24 cellular contexts compared by ENCODE assay signal in genomic region chr17:29504711-29505110, GRCh38.
"Had no signal": no experiment of that assay in that cellular context is flagged by ENCODE, and none has a peak within 500 bp of the region (broad histone marks: within the 10 kb centered on the region; RNA-seq: fewer than 3 reads in every experiment).

No MANE protein-coding gene starts in this region.

- ATAC-seq: activated CD8-positive, alpha-beta memory T cell treated with anti-CD3 and anti-CD28 coated beads, Interleukin-2, amount 10 ng/mL, durations not matched to agents 7 days and 5 days; activated T-helper 17 cell treated with anti-CD3 and anti-CD28 coated beads, Interleukin-2, amount 50 U/mL, for 72 hours; body of pancreas; gastroesophageal sphincter; heart left ventricle; left ventricle myocardium superior had no signal

- H3K9me3 ChIP-seq: body of pancreas, esophagus muscularis mucosa, gastroesophageal sphincter, heart left ventricle, prostate gland, right atrium auricular region, suprapubic skin, transverse colon, uterus had no signal

- H3K27ac Mint-ChIP-seq: activated CD4-positive, alpha-beta memory T cell treated with anti-CD3 and anti-CD28 coated beads, Interleukin-2, amount 10 ng/mL, durations not matched to agents 7 days and 5 days; activated CD8-positive, alpha-beta memory T cell treated with anti-CD3 and anti-CD28 coated beads, Interleukin-2, amount 10 ng/mL, durations not matched to agents 7 days and 5 days; activated naive CD8-positive, alpha-beta T cell treated with anti-CD3 and anti-CD28 coated beads for 36 hours; activated T-helper 17 cell treated with anti-CD3 and anti-CD28 coated beads, Interleukin-2, amount 50 U/mL, for 72 hours; stimulated activated naive CD8-positive, alpha-beta T cell treated with anti-CD3 and anti-CD28 coated beads, Interleukin-15, Interleukin-2, amounts not matched to agents 100 ng/mL and 50 ng/mL, for 24 hours had no signal

- H3K4me1 Mint-ChIP-seq: activated CD4-positive, alpha-beta memory T cell treated with anti-CD3 and anti-CD28 coated beads, Interleukin-2, amount 10 ng/mL, durations not matched to agents 7 days and 5 days; activated CD8-positive, alpha-beta memory T cell treated with anti-CD3 and anti-CD28 coated beads, Interleukin-2, amount 10 ng/mL, durations not matched to agents 7 days and 5 days; activated naive CD8-positive, alpha-beta T cell treated with anti-CD3 and anti-CD28 coated beads for 36 hours; activated T-helper 17 cell treated with anti-CD3 and anti-CD28 coated beads, Interleukin-2, amount 50 U/mL, for 72 hours had no signal

- H3K36me3 ChIP-seq: prostate gland, uterus had no signal

- H3K27ac ChIP-seq: body of pancreas, esophagus muscularis mucosa, gastroesophageal sphincter, heart left ventricle, prostate gland, right atrium auricular region, suprapubic skin, transverse colon, uterus had no signal

- DNase-seq: activated CD4-positive, alpha-beta memory T cell treated with anti-CD3 and anti-CD28 coated beads, Interleukin-2, amount 10 ng/mL, durations not matched to agents 7 days and 5 days; activated CD4-positive, alpha-beta T cell treated with anti-CD3 and anti-CD28 coated beads for 48 hours; activated CD4-positive, CD25-positive, alpha-beta regulatory T cell; activated CD8-positive, alpha-beta memory T cell treated with anti-CD3 and anti-CD28 coated beads, Interleukin-2, amount 10 ng/mL, durations not matched to agents 7 days and 5 days; activated naive CD4-positive, alpha-beta T cell; activated naive CD8-positive, alpha-beta T cell treated with anti-CD3 and anti-CD28 coated beads for 36 hours; body of pancreas; cerebellar nuclear complex; effector CD4-positive, alpha-beta T cell; heart left ventricle; kidney glomerular epithelial cell; left ventricle myocardium superior; occipital lobe; stimulated activated CD4-positive, alpha-beta T cell treated with anti-CD3 and anti-CD28 coated beads, Interleukin-2, amount 100 ng/mL, for 24 hours; T1000; transverse colon; uterus had no signal

- H3K4me1 ChIP-seq: body of pancreas, esophagus muscularis mucosa, gastroesophageal sphincter, heart left ventricle, prostate gland, right atrium auricular region, suprapubic skin, transverse colon, uterus had no signal

- H3K4me3 ChIP-seq: body of pancreas, esophagus muscularis mucosa, gastroesophageal sphincter, heart left ventricle, prostate gland, right atrium auricular region, suprapubic skin, transverse colon, uterus had no signal

- H3K9me3 Mint-ChIP-seq: activated CD4-positive, alpha-beta memory T cell treated with anti-CD3 and anti-CD28 coated beads, Interleukin-2, amount 10 ng/mL, durations not matched to agents 7 days and 5 days; activated naive CD8-positive, alpha-beta T cell treated with anti-CD3 and anti-CD28 coated beads for 36 hours; activated T-helper 17 cell treated with anti-CD3 and anti-CD28 coated beads, Interleukin-2, amount 50 U/mL, for 72 hours; stimulated activated naive CD8-positive, alpha-beta T cell treated with anti-CD3 and anti-CD28 coated beads, Interleukin-15, Interleukin-2, amounts not matched to agents 100 ng/mL and 50 ng/mL, for 24 hours had no signal

- H3K27me3 Mint-ChIP-seq: activated CD4-positive, alpha-beta memory T cell treated with anti-CD3 and anti-CD28 coated beads, Interleukin-2, amount 10 ng/mL, durations not matched to agents 7 days and 5 days; activated CD8-positive, alpha-beta memory T cell treated with anti-CD3 and anti-CD28 coated beads, Interleukin-2, amount 10 ng/mL, durations not matched to agents 7 days and 5 days; activated naive CD8-positive, alpha-beta T cell treated with anti-CD3 and anti-CD28 coated beads for 36 hours; activated T-helper 17 cell treated with anti-CD3 and anti-CD28 coated beads, Interleukin-2, amount 50 U/mL, for 72 hours; stimulated activated naive CD8-positive, alpha-beta T cell treated with anti-CD3 and anti-CD28 coated beads, Interleukin-15, Interleukin-2, amounts not matched to agents 100 ng/mL and 50 ng/mL, for 24 hours had no signal

- H3K27me3 ChIP-seq: body of pancreas, esophagus muscularis mucosa, gastroesophageal sphincter, heart left ventricle, right atrium auricular region, suprapubic skin, transverse colon, uterus had no signal

- H3K4me3 Mint-ChIP-seq: activated CD4-positive, alpha-beta memory T cell treated with anti-CD3 and anti-CD28 coated beads, Interleukin-2, amount 10 ng/mL, durations not matched to agents 7 days and 5 days; activated CD8-positive, alpha-beta memory T cell treated with anti-CD3 and anti-CD28 coated beads, Interleukin-2, amount 10 ng/mL, durations not matched to agents 7 days and 5 days; activated naive CD8-positive, alpha-beta T cell treated with anti-CD3 and anti-CD28 coated beads for 36 hours; activated T-helper 17 cell treated with anti-CD3 and anti-CD28 coated beads, Interleukin-2, amount 50 U/mL, for 72 hours; stimulated activated naive CD8-positive, alpha-beta T cell treated with anti-CD3 and anti-CD28 coated beads, Interleukin-15, Interleukin-2, amounts not matched to agents 100 ng/mL and 50 ng/mL, for 24 hours had no signal
